In genomic region chr13:79194727-79195126, GRCh38 we compare ENCODE assay signal across 10 cellular contexts.
DNase-seq lines count a peak whose midpoint lies in the region; ATAC-seq and TF ChIP-seq lines count a peak whose summit lies in the region.
"Had no signal": no experiment of that assay in that cellular context is flagged by ENCODE, and none has a peak within 500 bp of the region (broad histone marks: within the 10 kb centered on the region; RNA-seq: fewer than 3 reads in every experiment).

No MANE protein-coding gene starts in this region.

- no peaks in the 10 kb centered on the region for H3K4me1 ChIP-seq in ascending aorta
- H3K4me1 ChIP-seq: suprapubic skin had no signal

- H3K27ac ChIP-seq in ascending aorta = no peak overlapping the region
- H3K27ac ChIP-seq: suprapubic skin had no signal

- peak; percentile 7 for DNase-seq in germinal center (ENCODE audit: low spot score)
- no peak for DNase-seq in NCI-H1417 (lab: John Stamatoyannopoulos, UW)
- DNase-seq in SW480 (ENCODE audit: low spot score) = no peak
- no peak for DNase-seq in ascending aorta (ENCODE audit: low spot score in 2 of 2)
- DNase-seq: SHP77; stimulated activated CD4-positive, alpha-beta T cell treated with anti-CD3 and anti-CD28 coated beads, Interleukin-12 subunit alpha, Interleukin-12 subunit beta, amount 100 ng/mL, for 4 hours had no signal

- no peak for TF ChIP-seq CTCF in ascending aorta (IDR thresholded peaks at IDR 0.05)

- no peak overlapping the region for H3K4me3 ChIP-seq in ascending aorta
- H3K4me3 ChIP-seq: suprapubic skin had no signal

- ATAC-seq in GM19023 (IDR thresholded peaks at IDR 0.05; ENCODE audit: unreplicated experiment) (peak; percentile 28), GM21723 (IDR thresholded peaks at IDR 0.05; ENCODE audit: unreplicated experiment) (peak; percentile 41), HG03342 (IDR thresholded peaks at IDR 0.05; ENCODE audit: unreplicated experiment) (peak; percentile 40)

- intact Hi-C loops in ascending aorta (cut with DNase I) = no loop called here

- no peaks in the 10 kb centered on the region for H3K9me3 ChIP-seq in ascending aorta
- H3K9me3 ChIP-seq: suprapubic skin had no signal

- H3K36me3 ChIP-seq in ascending aorta = no peaks in the 10 kb centered on the region
- H3K36me3 ChIP-seq: suprapubic skin had no signal

- H3K27me3 ChIP-seq in ascending aorta = no peaks in the 10 kb centered on the region
- H3K27me3 ChIP-seq: suprapubic skin had no signal
